ENCODE assay signal across 8 cellular contexts in genomic region chr15:32718822-32719716, GRCh38.
DNase-seq lines count a peak whose midpoint lies in the region; ATAC-seq lines count a peak whose summit lies in the region.

No MANE protein-coding gene starts in this region.

- H3K36me3 Mint-ChIP-seq in activated naive CD8-positive, alpha-beta T cell, result no peaks in the 10 kb centered on the region
- H3K36me3 Mint-ChIP-seq in stimulated activated effector memory CD8-positive, alpha-beta T cell treated with anti-CD3 and anti-CD28 coated beads, Interleukin-12 subunit alpha, Interleukin-12 subunit beta, amount 100 ng/mL, for 72 hours, result no peaks in the 10 kb centered on the region

- H3K27me3 Mint-ChIP-seq in activated naive CD8-positive, alpha-beta T cell, result peaks cover 37% of the 10 kb centered on the region

- ATAC-seq in stimulated activated effector memory CD8-positive, alpha-beta T cell treated with anti-CD3 and anti-CD28 coated beads, Interleukin-12 subunit alpha, Interleukin-12 subunit beta, amount 100 ng/mL, for 72 hours, result no peak

- peak overlapping the region; percentile 44 for H3K4me3 Mint-ChIP-seq in activated naive CD8-positive, alpha-beta T cell
- peak overlapping the region; percentile 18 for H3K4me3 Mint-ChIP-seq in stimulated activated effector memory CD8-positive, alpha-beta T cell treated with anti-CD3 and anti-CD28 coated beads, Interleukin-12 subunit alpha, Interleukin-12 subunit beta, amount 100 ng/mL, for 72 hours

- DNase-seq in DMS53 (lab: John Stamatoyannopoulos, UW) (peak; percentile 53), DMS53 treated with DMSO at 0.1 percent for 48 hours (lab: John Stamatoyannopoulos, UW; ENCODE audit: unreplicated experiment) (no peak), islet precursor cell (peak; percentile 66), GOT3 (lab: John Stamatoyannopoulos, UW) (no peak), HUDEP-2 (lab: John Stamatoyannopoulos, UW; ENCODE audit: unreplicated experiment in 76 of 76) (no peak)
- DNase-seq in stimulated activated effector memory CD8-positive, alpha-beta T cell treated with anti-CD3 and anti-CD28 coated beads, Interleukin-12 subunit alpha, Interleukin-12 subunit beta, amount 100 ng/mL, for 72 hours (ENCODE audit: low spot score in 2 of 2), result no peak
- DNase-seq in activated naive CD4-positive, alpha-beta T cell treated with Interleukin-2 at 50 U/mL for 16 hours, result no peak

- no peaks in the 10 kb centered on the region for H3K9me3 Mint-ChIP-seq in activated naive CD8-positive, alpha-beta T cell (ENCODE audit: low read depth)
- no peaks in the 10 kb centered on the region for H3K9me3 Mint-ChIP-seq in stimulated activated effector memory CD8-positive, alpha-beta T cell treated with anti-CD3 and anti-CD28 coated beads, Interleukin-12 subunit alpha, Interleukin-12 subunit beta, amount 100 ng/mL, for 72 hours

- no peak overlapping the region for H3K27ac Mint-ChIP-seq in activated naive CD8-positive, alpha-beta T cell
- H3K27ac Mint-ChIP-seq in stimulated activated effector memory CD8-positive, alpha-beta T cell treated with anti-CD3 and anti-CD28 coated beads, Interleukin-12 subunit alpha, Interleukin-12 subunit beta, amount 100 ng/mL, for 72 hours, result no peak overlapping the region

- H3K4me1 Mint-ChIP-seq in activated naive CD8-positive, alpha-beta T cell (ENCODE audit: low read depth), result peaks cover 18% of the 10 kb centered on the region
- H3K4me1 Mint-ChIP-seq in stimulated activated effector memory CD8-positive, alpha-beta T cell treated with anti-CD3 and anti-CD28 coated beads, Interleukin-12 subunit alpha, Interleukin-12 subunit beta, amount 100 ng/mL, for 72 hours, result peaks cover 28% of the 10 kb centered on the region

Comparison
In these comparisons a context has a peak if more than half of its experiments do, and no peak if none do; other contexts are left out.
1. DNase-seq: peak in DMS53 (single experiment) and islet precursor cell (single experiment); none in DMS53 treated with DMSO at 0.1 percent for 48 hours (single experiment), stimulated activated effector memory CD8-positive, alpha-beta T cell treated with anti-CD3 and anti-CD28 coated beads, Interleukin-12 subunit alpha, Interleukin-12 subunit beta, amount 100 ng/mL, for 72 hours (0 of 2), GOT3 (single experiment), HUDEP-2 (0 of 76) and activated naive CD4-positive, alpha-beta T cell treated with Interleukin-2 at 50 U/mL for 16 hours (single experiment).